14 cellular contexts compared by ENCODE assay signal in genomic region chr4:154597281-154597680, GRCh38. TPM values are rescaled to one million over a fixed set of nuclear protein-coding genes. Genes with fewer than 3 reads are reported as not detected.
"Had no signal": no experiment of that assay in that cellular context is flagged by ENCODE, and none has a peak within 500 bp of the region (broad histone marks: within the 10 kb centered on the region; RNA-seq: fewer than 3 reads in every experiment).

No MANE protein-coding gene starts in this region.

RNA-seq across cellular contexts. Expression of gene FGA, which starts 6.7 kb away (rescaled TPM):
- total RNA-seq: kidney epithelial cell; left colon; left ventricle myocardium inferior; left ventricle myocardium superior; lower leg skin; lung microvascular endothelial cell; mammary epithelial cell; mesenteric fat pad; mesothelial cell of epicardium; mononuclear cell; myocyte; naive thymus-derived CD4-positive, alpha-beta T cell had no signal
- polyA plus RNA-seq: immature natural killer cell; keratinocyte; mammary epithelial cell; naive thymus-derived CD4-positive, alpha-beta T cell had no signal

RNA-seq across cellular contexts. Expression of gene FGG, which starts 15.2 kb away (rescaled TPM):
- total RNA-seq: kidney epithelial cell; left colon; left ventricle myocardium inferior; left ventricle myocardium superior; lower leg skin; lung microvascular endothelial cell; mesenteric fat pad; mononuclear cell; myocyte; naive thymus-derived CD4-positive, alpha-beta T cell had no signal
- polyA plus RNA-seq: immature natural killer cell; naive thymus-derived CD4-positive, alpha-beta T cell had no signal

RNA-seq across cellular contexts. Expression of gene FGB, which starts 34.5 kb away (rescaled TPM):
- total RNA-seq: left colon; left ventricle myocardium inferior; left ventricle myocardium superior; lower leg skin; lung microvascular endothelial cell; mammary epithelial cell; mesenteric fat pad; mononuclear cell; myocyte; naive thymus-derived CD4-positive, alpha-beta T cell had no signal
- polyA plus RNA-seq: immature natural killer cell; keratinocyte; mammary epithelial cell; naive thymus-derived CD4-positive, alpha-beta T cell had no signal
